In the genomic region with DNA sequence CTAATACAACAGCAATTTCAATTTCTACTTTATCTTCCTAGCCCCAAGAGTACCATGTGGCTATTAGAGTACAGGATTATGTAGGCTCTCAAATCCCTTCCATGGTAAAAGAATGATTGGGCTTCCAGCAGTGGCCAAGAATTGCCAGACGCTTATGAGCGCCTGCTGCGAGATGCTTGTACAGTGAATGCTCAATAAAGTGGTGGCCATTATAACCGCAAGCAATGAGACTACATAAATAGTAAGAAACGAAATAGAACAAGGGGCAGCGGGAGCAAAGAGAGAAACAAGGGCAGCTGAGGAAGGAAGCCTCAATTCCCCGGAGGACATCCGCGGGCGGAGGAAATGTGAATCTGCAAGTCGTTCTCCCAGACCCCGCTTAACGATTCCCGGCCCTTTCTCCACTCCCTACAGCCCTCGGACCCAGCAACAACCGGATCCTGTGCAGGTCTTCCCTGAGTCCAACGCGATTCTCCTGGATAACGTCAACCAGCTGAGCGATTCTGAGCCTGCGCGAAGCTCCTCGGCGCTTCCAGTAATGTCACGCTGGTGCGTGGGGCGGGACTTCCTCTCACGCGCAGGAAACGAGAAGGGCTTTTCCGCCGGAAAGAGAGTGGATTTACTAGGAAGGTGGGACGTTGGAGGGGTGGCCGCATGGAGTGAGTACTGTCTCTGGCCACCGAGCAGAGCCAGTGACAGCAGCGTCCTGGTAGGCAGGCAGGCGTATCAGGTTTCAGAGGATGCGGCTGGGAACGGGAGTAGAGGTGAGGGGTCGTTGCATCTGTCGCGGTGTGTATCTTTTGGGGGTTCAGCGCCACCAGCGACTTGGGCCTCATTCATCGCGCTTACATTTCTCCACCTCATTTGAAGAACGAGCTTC, we compare ENCODE assay signal across 1 cellular context.
TF ChIP-seq lines count a peak whose summit lies in the region.

No MANE protein-coding gene starts in this region.

TF ChIP-seq in WTC11, 78 proteins besides CTCF, POLR2A, EP300 and RAD21 (continued from another document):
- TF ChIP-seq, protein P1, sequence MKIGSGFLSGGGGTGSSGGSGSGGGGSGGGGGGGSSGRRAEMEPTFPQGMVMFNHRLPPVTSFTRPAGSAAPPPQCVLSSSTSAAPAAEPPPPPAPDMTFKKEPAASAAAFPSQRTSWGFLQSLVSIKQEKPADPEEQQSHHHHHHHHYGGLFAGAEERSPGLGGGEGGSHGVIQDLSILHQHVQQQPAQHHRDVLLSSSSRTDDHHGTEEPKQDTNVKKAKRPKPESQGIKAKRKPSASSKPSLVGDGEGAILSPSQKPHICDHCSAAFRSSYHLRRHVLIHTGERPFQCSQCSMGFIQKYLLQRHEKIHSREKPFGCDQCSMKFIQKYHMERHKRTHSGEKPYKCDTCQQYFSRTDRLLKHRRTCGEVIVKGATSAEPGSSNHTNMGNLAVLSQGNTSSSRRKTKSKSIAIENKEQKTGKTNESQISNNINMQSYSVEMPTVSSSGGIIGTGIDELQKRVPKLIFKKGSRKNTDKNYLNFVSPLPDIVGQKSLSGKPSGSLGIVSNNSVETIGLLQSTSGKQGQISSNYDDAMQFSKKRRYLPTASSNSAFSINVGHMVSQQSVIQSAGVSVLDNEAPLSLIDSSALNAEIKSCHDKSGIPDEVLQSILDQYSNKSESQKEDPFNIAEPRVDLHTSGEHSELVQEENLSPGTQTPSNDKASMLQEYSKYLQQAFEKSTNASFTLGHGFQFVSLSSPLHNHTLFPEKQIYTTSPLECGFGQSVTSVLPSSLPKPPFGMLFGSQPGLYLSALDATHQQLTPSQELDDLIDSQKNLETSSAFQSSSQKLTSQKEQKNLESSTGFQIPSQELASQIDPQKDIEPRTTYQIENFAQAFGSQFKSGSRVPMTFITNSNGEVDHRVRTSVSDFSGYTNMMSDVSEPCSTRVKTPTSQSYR (CRISPR knock-in tag; IDR thresholded peaks at IDR 0.05), result 0 out of 2 replicates have a peak, but pooled peaks have one; percentile 34
- no peak for TF ChIP-seq NFATC4 (CRISPR knock-in tag; IDR thresholded peaks at IDR 0.05)
- no peak for TF ChIP-seq FOXP1 (CRISPR knock-in tag; IDR thresholded peaks at IDR 0.05; ENCODE audit: borderline replicate concordance)
- no peak for TF ChIP-seq GRHL2 (CRISPR knock-in tag; IDR thresholded peaks at IDR 0.05; ENCODE audit: insufficient replicate concordance, severe bottlenecking)
- no peak for TF ChIP-seq IRF2 (CRISPR knock-in tag; IDR thresholded peaks at IDR 0.05; ENCODE audit: borderline replicate concordance, low read depth)
TF ChIP-seq in WTC11: peak in this region for 13.
